ENCODE assay signal across 16 cellular contexts in the genomic region with DNA sequence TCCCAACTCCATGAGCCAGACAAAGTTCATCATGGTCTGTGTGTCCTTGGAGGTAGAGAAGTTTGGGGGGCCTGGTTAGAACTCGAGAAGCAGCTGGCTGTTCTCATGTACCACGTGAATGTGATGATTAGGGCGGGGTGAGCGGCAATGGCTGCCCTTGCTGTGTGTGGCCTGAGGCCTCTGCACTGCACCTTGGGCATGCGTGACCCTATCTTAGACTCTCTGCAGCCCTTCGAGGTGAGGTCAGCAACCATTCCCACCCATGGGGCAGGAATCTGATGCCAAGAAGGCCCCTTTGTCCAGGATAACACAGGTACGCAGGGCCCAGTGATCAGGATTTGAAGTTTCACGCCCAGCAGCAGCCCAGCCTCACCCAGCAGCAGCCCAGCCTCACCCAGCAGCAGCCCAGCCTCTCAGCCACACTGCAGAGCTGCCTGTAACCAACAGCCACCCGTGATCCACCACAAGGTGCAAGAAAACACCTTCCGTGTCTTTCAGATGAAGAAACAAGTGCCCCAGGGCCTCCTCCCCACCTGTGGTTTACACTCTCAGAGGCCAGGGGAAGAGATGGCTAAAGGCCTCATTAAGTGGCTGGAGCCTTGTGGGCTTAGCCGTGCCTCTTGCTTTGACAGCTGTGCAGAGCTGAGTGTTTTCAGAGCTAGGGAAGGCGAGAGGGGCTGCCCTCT.
DNase-seq lines count a peak whose midpoint lies in the region; ATAC-seq and TF ChIP-seq lines count a peak whose summit lies in the region.
"Had no signal": no experiment of that assay in that cellular context is flagged by ENCODE, and none has a peak within 500 bp of the region (broad histone marks: within the 10 kb centered on the region; RNA-seq: fewer than 3 reads in every experiment).

No MANE protein-coding gene starts in this region.

- TF ChIP-seq CTCF in coronary artery (IDR thresholded peaks at IDR 0.05), result no peak
- no peak for TF ChIP-seq CTCF in stomach (IDR thresholded peaks at IDR 0.05)

- intact Hi-C loops in cardiac septum (cut with DNase I), result no loop called here
- intact Hi-C loops in Right ventricle myocardium inferior (cut with DNase I), result no loop called here
- intact Hi-C loops in stomach (cut with DNase I; ENCODE audit: low total_unique reads), result no loop called here

- no peaks in the 10 kb centered on the region for H3K4me1 ChIP-seq in stomach

- H3K4me3 ChIP-seq in coronary artery, result no peak overlapping the region
- no peak overlapping the region for H3K4me3 ChIP-seq in stomach
- H3K4me3 ChIP-seq: BLaER1 treated with 17β-estradiol and CSF1 and Interleukin-3, amounts not matched to agents 10 nM and 100 nM; GM23248 had no signal

- no peak for TF ChIP-seq EP300 in stomach (IDR thresholded peaks at IDR 0.05)

- no peaks in the 10 kb centered on the region for H3K36me3 ChIP-seq in stomach
- H3K36me3 ChIP-seq: BLaER1 treated with 17β-estradiol and CSF1 and Interleukin-3, amounts not matched to agents 10 nM and 100 nM had no signal

- no peak overlapping the region for H3K27ac ChIP-seq in coronary artery
- peak overlapping the region in 1 of 5 donors; percentile 12 for H3K27ac ChIP-seq in stomach
- H3K27ac ChIP-seq: BLaER1 treated with 17β-estradiol and CSF1 and Interleukin-3, amounts not matched to agents 10 nM and 100 nM; GM23248 had no signal

- DNase-seq in cardiac septum (ENCODE audit: low spot score) (peak; percentile 53), Right ventricle myocardium inferior (ENCODE audit: missing footprints) (no peak), coronary artery (ENCODE audit: low spot score) (peak; percentile 33), mesenteric fat pad (ENCODE audit: low spot score) (peak; percentile 64), stomach (peak; percentile 11), NOMO-1 treated with dmso at 0.1 percent for 144 hours (lab: John Stamatoyannopoulos, UW; ENCODE audit: unreplicated experiment) (no peak), SIG-M5 (lab: John Stamatoyannopoulos, UW) (no peak)
- DNase-seq: 8988T; Calu3; CD4-positive, CD25-positive, alpha-beta regulatory T cell; DND-41; GF-D8; GM23248 had no signal

- no peak for TF ChIP-seq POLR2A in stomach (IDR thresholded peaks at IDR 0.05)

- peaks cover 0 to 8% (median under 1%) of the 10 kb centered on the region in 4 donors for H3K9me3 ChIP-seq in stomach

- WGBS in stomach, 5 donors, result 61 to 68% (median 63%) methylated on average over 8 to 12 of the region's 12 CpGs

- ATAC-seq in Right ventricle myocardium inferior (no peak), HG02973 (IDR thresholded peaks at IDR 0.05; ENCODE audit: unreplicated experiment) (no peak)
- ATAC-seq: HCT116 had no signal

- H3K27me3 ChIP-seq in stomach, result peaks cover 0 to 4% (median 0%) of the 10 kb centered on the region in 3 donors
- H3K27me3 ChIP-seq: BLaER1 treated with 17β-estradiol and CSF1 and Interleukin-3, amounts not matched to agents 10 nM and 100 nM had no signal

Comparison
In these comparisons a context has a peak if more than half of its experiments do, and no peak if none do; other contexts are left out.
1. DNase-seq: peak in cardiac septum (single experiment), coronary artery (single experiment), mesenteric fat pad (single experiment) and stomach (single experiment); none in Right ventricle myocardium inferior (single experiment), NOMO-1 treated with dmso at 0.1 percent for 144 hours (single experiment) and SIG-M5 (single experiment).